Comparison of ENCODE assay signal across 8 cellular contexts in the genomic region with DNA sequence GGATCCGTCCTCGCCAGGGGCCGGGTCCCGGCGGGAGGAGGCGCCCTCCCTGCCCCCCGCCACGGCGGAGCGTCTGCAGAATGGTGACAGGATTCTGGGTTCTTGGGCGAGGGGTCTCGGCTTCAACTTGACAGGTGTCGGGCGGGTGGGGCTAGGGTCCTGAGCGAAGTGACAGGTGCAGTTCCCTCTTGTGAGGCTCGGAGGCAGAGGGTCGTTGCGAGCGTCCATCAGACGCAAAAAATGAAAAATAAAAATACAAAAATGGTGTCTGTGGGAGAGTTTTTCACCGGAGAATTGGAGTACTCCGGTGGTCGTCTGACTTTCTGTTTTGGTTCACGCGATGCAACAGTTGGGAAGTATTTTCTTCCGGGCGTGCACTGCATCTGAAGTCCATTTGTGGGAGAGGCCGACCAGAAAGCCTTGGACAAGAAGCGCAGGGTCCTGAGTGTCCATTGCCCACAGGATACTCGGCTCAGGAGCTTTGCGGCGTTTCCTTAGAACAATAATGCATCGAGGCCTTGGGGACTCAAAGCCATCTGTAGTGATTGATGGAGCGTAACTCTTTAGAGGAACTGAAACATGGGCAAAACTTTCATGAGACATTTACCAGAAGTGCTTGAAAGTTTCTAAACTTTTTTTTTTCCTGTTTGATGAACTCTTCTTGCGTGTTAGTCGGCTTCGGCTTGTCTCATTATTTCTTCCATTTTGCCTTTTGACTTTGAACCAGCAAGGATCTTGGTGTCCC. TPM values are rescaled to one million over a fixed set of nuclear protein-coding genes. Genes with fewer than 3 reads are reported as not detected.
DNase-seq lines count a peak whose midpoint lies in the region; ATAC-seq and TF ChIP-seq lines count a peak whose summit lies in the region.

No MANE protein-coding gene starts in this region.

- H3K27ac ChIP-seq in ACC112 (ENCODE audit: low read depth, low read length) (peak overlapping the region; percentile 91), KOPT-K1 (ENCODE audit: low read depth, low read length, poor library complexity, severe bottlenecking) (peak overlapping the region; percentile 97)

- DNase-seq in GM06990 (ENCODE audit: extremely low read depth, insufficient read length) (peak; percentile 71), H7 (peak; percentile 18), fibroblast of gingiva (ENCODE audit: low read depth) (peak; percentile 42), naive B cell (peak; percentile 88), ureter (ENCODE audit: low spot score) (no peak)
- peak; percentile 45 for DNase-seq in activated CD4-positive, alpha-beta memory T cell treated with anti-CD3 and anti-CD28 coated beads for 36 hours

- H3K9me3 ChIP-seq in KOPT-K1 (ENCODE audit: insufficient read depth, low read length, poor library complexity, severe bottlenecking), result no peaks in the 10 kb centered on the region

- H3K27me3 Mint-ChIP-seq in activated CD4-positive, alpha-beta memory T cell treated with anti-CD3 and anti-CD28 coated beads for 36 hours, result no peaks in the 10 kb centered on the region
- no peaks in the 10 kb centered on the region for H3K27me3 Mint-ChIP-seq in naive B cell

- peaks cover 17% of the 10 kb centered on the region for H3K36me3 Mint-ChIP-seq in activated CD4-positive, alpha-beta memory T cell treated with anti-CD3 and anti-CD28 coated beads for 36 hours
- peaks cover 15 to 16% of the 10 kb centered on the region in 2 donors for H3K36me3 Mint-ChIP-seq in naive B cell

- H3K9me3 Mint-ChIP-seq in activated CD4-positive, alpha-beta memory T cell treated with anti-CD3 and anti-CD28 coated beads for 36 hours, result no peaks in the 10 kb centered on the region
- H3K9me3 Mint-ChIP-seq in naive B cell, result peaks cover 0 to 16% (median 13%) of the 10 kb centered on the region in 7 donors

- TF ChIP-seq CTCF in GM06990 (IDR thresholded peaks at IDR 0.05; ENCODE audit: insufficient read depth, low read length, poor library complexity, severe bottlenecking), result no peak

- ATAC-seq in naive B cell (ENCODE audit: low read depth in 2 of 2), result peak; percentile 68 to 70

- intact Hi-C loops in activated CD4-positive, alpha-beta memory T cell treated with anti-CD3 and anti-CD28 coated beads for 36 hours (cut with micrococcal nuclease), result loop anchor here (1.0 to 2.0 kb wide), 2 partner anchors 98 to 148 kb away; no protein-coding TSS in a partner anchor

- H3K27ac Mint-ChIP-seq in activated CD4-positive, alpha-beta memory T cell treated with anti-CD3 and anti-CD28 coated beads for 36 hours, result peak overlapping the region; percentile 93
- peak overlapping the region; percentile 100 for H3K27ac Mint-ChIP-seq in naive B cell

- peak overlapping the region; percentile 97 for H3K4me3 Mint-ChIP-seq in activated CD4-positive, alpha-beta memory T cell treated with anti-CD3 and anti-CD28 coated beads for 36 hours
- H3K4me3 Mint-ChIP-seq in naive B cell, result peak overlapping the region; percentile 94 to 100 (median 98)

- H3K27me3 ChIP-seq in ACC112 (ENCODE audit: insufficient read depth, low read length) (no peaks in the 10 kb centered on the region), GM06990 (replicated peaks; ENCODE audit: control insufficient read depth, insufficient read depth, low read length) (no peaks in the 10 kb centered on the region), H7 (ENCODE audit: control insufficient read depth, insufficient read depth, low read length) (no peaks in the 10 kb centered on the region)

- CTCF ChIA-PET in activated CD4-positive, alpha-beta memory T cell treated with anti-CD3 and anti-CD28 coated beads for 36 hours (lab: Charles Lee), result interaction anchor here (0.6 to 1.8 kb wide), 4 partner anchors 13 to 276 kb away, joined by 3 to 7 read pairs (median 4); partner anchors contain the start of gene MED4

- peaks cover 4% of the 10 kb centered on the region for H3K4me1 ChIP-seq in ACC112 (ENCODE audit: control insufficient read depth, insufficient read depth, low read length, unreplicated experiment)

- H3K4me3 ChIP-seq in ACC112 (ENCODE audit: low read depth, low read length), result peak overlapping the region; percentile 98
- H3K4me3 ChIP-seq in GM06990 (replicated peaks; ENCODE audit: low read depth, low read length), result peak overlapping the region; percentile 90
- H3K4me3 ChIP-seq in H7 (ENCODE audit: insufficient read depth, low read depth, low read length), result peak overlapping the region; percentile 79

- POLR2A ChIA-PET in activated CD4-positive, alpha-beta memory T cell treated with anti-CD3 and anti-CD28 coated beads for 36 hours (lab: Charles Lee), result interaction anchor here (0.6 to 1.5 kb wide), 7 partner anchors 70 to 271 kb away, joined by 3 to 5 read pairs (median 4); partner anchors contain the start of genes ITM2B, MED4, NUDT15 and RCBTB2

- peak overlapping the region; percentile 39 for H2AFZ ChIP-seq in ACC112 (ENCODE audit: low read length, unreplicated experiment)

- H3K36me3 ChIP-seq in ACC112 (ENCODE audit: insufficient read depth, low read length) (no peaks in the 10 kb centered on the region), GM06990 (ENCODE audit: control insufficient read depth, insufficient read depth, low read length) (no peaks in the 10 kb centered on the region; the same call in 1 of the 2 replicates), H7 (replicated peaks; ENCODE audit: control insufficient read depth, insufficient read depth, low read length) (no peaks in the 10 kb centered on the region), KOPT-K1 (ENCODE audit: insufficient read depth, low read length) (peaks cover 36% of the 10 kb centered on the region)

- H3K4me1 Mint-ChIP-seq in activated CD4-positive, alpha-beta memory T cell treated with anti-CD3 and anti-CD28 coated beads for 36 hours (ENCODE audit: low read depth), result peaks cover 29% of the 10 kb centered on the region
- peaks cover 24 to 38% (median 29%) of the 10 kb centered on the region in 3 donors for H3K4me1 Mint-ChIP-seq in naive B cell

- peaks cover 36% of the 10 kb centered on the region for H3K79me2 ChIP-seq in ACC112 (ENCODE audit: control insufficient read depth, insufficient read depth, low read length, unreplicated experiment)

RNA-seq across cellular contexts. Expression of gene RB1, which starts 0.8 kb away (rescaled TPM):
- total RNA-seq in H7 (2014; rRNA removed; shearing (Covaris generic)), result 14.7 and 17.0 TPM in 2 replicates
- total RNA-seq in activated CD4-positive, alpha-beta memory T cell treated with anti-CD3 and anti-CD28 coated beads for 36 hours, result 10 to 100 TPM; 26.5 to 28.8 TPM
- polyA plus RNA-seq in naive B cell (ENCODE audit: low read depth in 6 of 6), result 10 to 100 TPM; 68.0 to 99.7 (median 80.5) TPM
- 34.8 TPM for total RNA-seq in ureter
